Comparison of ENCODE assay signal across 25 cellular contexts in the genomic region with DNA sequence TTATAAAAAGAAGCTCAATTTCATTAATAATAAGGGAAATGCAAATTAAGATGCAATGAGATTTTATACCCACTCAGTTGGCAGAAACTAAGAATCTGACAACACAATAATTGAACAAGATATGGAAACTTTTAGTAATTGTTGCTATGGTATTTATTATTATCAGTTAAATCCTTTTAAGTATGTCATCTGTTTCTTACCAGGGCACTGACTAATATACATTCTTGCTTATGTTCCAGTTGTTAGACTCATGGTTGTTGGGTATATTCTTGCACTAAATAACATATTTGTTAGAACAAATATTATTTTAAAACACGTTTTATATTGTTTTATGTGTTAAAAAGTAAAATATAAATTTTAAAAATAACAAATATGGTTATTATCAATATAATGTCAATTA.
"Had no signal": no experiment of that assay in that cellular context is flagged by ENCODE, and none has a peak within 500 bp of the region (broad histone marks: within the 10 kb centered on the region; RNA-seq: fewer than 3 reads in every experiment).

No MANE protein-coding gene starts in this region.

- ATAC-seq: activated CD4-positive, CD25-positive, alpha-beta regulatory T cell treated with anti-CD3 and anti-CD28 coated beads, Interleukin-2, amount 50 U/mL, for 24 hours; activated CD8-positive, alpha-beta T cell treated with anti-CD3 and anti-CD28 coated beads for 36 hours; body of pancreas; SK-N-SH treated with all-trans-retinoic acid at 6 μM for 48 hours had no signal

- H3K27ac Mint-ChIP-seq: activated CD8-positive, alpha-beta T cell treated with anti-CD3 and anti-CD28 coated beads for 36 hours; T-helper 2 cell treated with Interferon-gamma antibody and Interleukin-4, amounts not matched to agents 5 μg/mL and 100 μg/mL, for 36 hours had no signal

- H3K9me3 ChIP-seq: ascending aorta, body of pancreas, SJSA1 had no signal

- H3K27me3 ChIP-seq: ascending aorta, body of pancreas had no signal

- H3K4me1 ChIP-seq: body of pancreas, SJSA1 had no signal

- DNase-seq: activated CD4-positive, alpha-beta T cell treated with anti-CD3 and anti-CD28 coated beads for 4 hours; activated CD8-positive, alpha-beta memory T cell treated with anti-CD3 and anti-CD28 coated beads, Interleukin-2, amount 50 U/mL, for 48 hours; activated CD8-positive, alpha-beta T cell treated with anti-CD3 and anti-CD28 coated beads for 36 hours; activated naive CD4-positive, alpha-beta T cell treated with anti-CD3 and anti-CD28 coated beads, Interleukin-2, amount 50 U/mL, for 16 hours; activated T-cell treated with anti-CD3 and anti-CD28 coated beads, Interleukin-2, amount 50 U/mL, for 1 hour; amniotic stem cell; body of pancreas; Kasumi-1; NCI-H1105 treated with DMSO at 0.1 percent for 48 hours; NCI-H146; NCI-H1930; NCI-H2171 treated with DMSO at 0.1 percent for 48 hours; NCI-H226; NCI-H526 treated with DMSO at 0.1 percent for 48 hours; NCI-H82; Right ventricle myocardium superior; SW 1271 had no signal

- H3K36me3 ChIP-seq: ascending aorta, SJSA1 had no signal

- H3K4me1 Mint-ChIP-seq: central memory CD8-positive, alpha-beta T cell had no signal

- H3K4me3 Mint-ChIP-seq: activated CD8-positive, alpha-beta T cell treated with anti-CD3 and anti-CD28 coated beads for 36 hours; central memory CD8-positive, alpha-beta T cell; T-helper 2 cell treated with Interferon-gamma antibody and Interleukin-4, amounts not matched to agents 5 μg/mL and 100 μg/mL, for 36 hours had no signal

- H3K27ac ChIP-seq: ascending aorta, body of pancreas, RWPE1, SJSA1 had no signal

- H3K4me3 ChIP-seq: ascending aorta, body of pancreas, SJSA1 had no signal

- H3K27me3 Mint-ChIP-seq: activated CD8-positive, alpha-beta T cell treated with anti-CD3 and anti-CD28 coated beads for 36 hours; central memory CD8-positive, alpha-beta T cell had no signal

- H3K9me3 Mint-ChIP-seq: activated CD8-positive, alpha-beta T cell treated with anti-CD3 and anti-CD28 coated beads for 36 hours; T-helper 2 cell treated with Interferon-gamma antibody and Interleukin-4, amounts not matched to agents 5 μg/mL and 100 μg/mL, for 36 hours had no signal

- FAIRE-seq: bronchial epithelial cell had no signal
